Comparison of ENCODE assay signal across 12 cellular contexts in the genomic region with DNA sequence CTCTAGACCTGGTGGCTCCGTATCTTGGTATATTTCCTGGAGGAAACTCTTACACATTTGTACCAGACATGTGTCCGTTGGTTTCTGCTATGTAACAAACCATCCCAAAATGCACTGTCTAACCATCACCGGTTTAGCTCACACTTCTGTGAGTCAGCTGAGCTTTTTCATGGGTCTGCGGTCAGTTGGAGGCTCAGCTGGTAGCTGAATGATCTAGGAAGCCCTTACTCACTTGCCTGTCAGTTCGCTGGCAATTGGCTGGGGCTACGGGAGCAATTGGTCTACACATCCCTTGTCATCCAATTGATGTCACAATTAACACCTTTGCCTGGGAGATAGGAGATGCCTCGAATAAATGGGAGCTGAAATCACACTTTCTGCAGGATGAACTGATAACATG. TPM values are rescaled to one million over a fixed set of nuclear protein-coding genes. Genes with fewer than 3 reads are reported as not detected.
DNase-seq lines count a peak whose midpoint lies in the region; ATAC-seq and TF ChIP-seq lines count a peak whose summit lies in the region.
"Had no signal": no experiment of that assay in that cellular context is flagged by ENCODE, and none has a peak within 500 bp of the region (broad histone marks: within the 10 kb centered on the region; RNA-seq: fewer than 3 reads in every experiment).

No MANE protein-coding gene starts in this region.

- H3K9me3 ChIP-seq in SK-N-SH = no peaks in the 10 kb centered on the region
- no peaks in the 10 kb centered on the region for H3K9me3 ChIP-seq in PC-3 (ENCODE audit: low read length)
- no peaks in the 10 kb centered on the region for H3K9me3 ChIP-seq in osteoblast (ENCODE audit: low read depth, low read length)

- H3K27ac ChIP-seq in SK-N-SH (ENCODE audit: low read depth in 2 of 2, low read length in 1 of 2) (no peak overlapping the region), PC-3 (ENCODE audit: low read length) (no peak overlapping the region), osteoblast (ENCODE audit: low read depth, low read length) (no peak overlapping the region)
- H3K27ac ChIP-seq: RWPE1 had no signal

- intact Hi-C loops in PC-3 (cut with micrococcal nuclease) = no loop called here

- no peak for TF ChIP-seq CTCF in SK-N-SH (IDR thresholded peaks at IDR 0.05)
- no peak for TF ChIP-seq CTCF in PC-3 (conservative IDR thresholded peaks at IDR 0.05; ENCODE audit: low read depth, low read length)
- TF ChIP-seq CTCF in choroid plexus epithelial cell (conservative IDR thresholded peaks at IDR 0.05; ENCODE audit: low read depth, low read length) = no peak
- no peak for TF ChIP-seq CTCF in osteoblast (IDR thresholded peaks at IDR 0.05; ENCODE audit: extremely low read depth, low read depth, low read length)

- no peak for TF ChIP-seq EP300 in SK-N-SH (IDR thresholded peaks at IDR 0.05; ENCODE audit: borderline replicate concordance in 1 of 2, low read depth in 1 of 2, low read length in 1 of 2)

- no peak for DNase-seq in SK-N-SH
- peak; percentile 61 for DNase-seq in PC-3
- peak; percentile 29 for DNase-seq in choroid plexus epithelial cell (ENCODE audit: low read depth)
- DNase-seq in osteoblast (ENCODE audit: insufficient read length, low spot score, missing footprints) = peak; percentile 86
- no peak for DNase-seq in activated gamma-delta T cell (lab: John Stamatoyannopoulos, UW)
- DNase-seq in mesenteric fat pad (ENCODE audit: low spot score) = no peak
- DNase-seq: 8988T, kidney, NCI-H1417 had no signal

- H3K27me3 ChIP-seq in SK-N-SH (ENCODE audit: insufficient read depth) (peaks cover 19% of the 10 kb centered on the region; the same call in 1 of the 2 replicates), PC-3 (ENCODE audit: low read length) (no peaks in the 10 kb centered on the region), osteoblast (ENCODE audit: insufficient read depth, low read length) (peaks cover 34% of the 10 kb centered on the region)

- H3K36me3 ChIP-seq in SK-N-SH (replicated peaks in 1 of 2; ENCODE audit: control insufficient read depth in 1 of 2, insufficient read depth in 2 of 2, low read length in 1 of 2) = no peaks in the 10 kb centered on the region
- H3K36me3 ChIP-seq in PC-3 (ENCODE audit: low read depth, low read length) = no peaks in the 10 kb centered on the region
- no peaks in the 10 kb centered on the region for H3K36me3 ChIP-seq in osteoblast (ENCODE audit: insufficient read depth, low read length)

- 8% methylated on average over 3 of the region's 7 CpGs for WGBS in SK-N-SH (ENCODE audit: low lambda C conversion rate)

- H3K4me3 ChIP-seq in SK-N-SH (ENCODE audit: low read depth in 2 of 2, low read length in 1 of 2) (no peak overlapping the region), PC-3 (ENCODE audit: low read length) (no peak overlapping the region), choroid plexus epithelial cell (ENCODE audit: low read depth, low read length) (no peak overlapping the region), osteoblast (ENCODE audit: insufficient read depth, low read length) (no peak overlapping the region)

- H3K9ac ChIP-seq in SK-N-SH = no peak overlapping the region
- no peak overlapping the region for H3K9ac ChIP-seq in PC-3 (ENCODE audit: low read length)

- no peak for TF ChIP-seq RAD21 in SK-N-SH (IDR thresholded peaks at IDR 0.05; ENCODE audit: low read length)

- H3K9me2 ChIP-seq in SK-N-SH (no peaks in the 10 kb centered on the region), PC-3 (replicated peaks; ENCODE audit: low read length) (no peaks in the 10 kb centered on the region)

- CTCF ChIA-PET in SK-N-SH (lab: Yijun Ruan, JAX) = interaction anchor here (0.7 kb wide), 1 partner anchor 32 kb away, joined by 3 read pairs; no protein-coding TSS in a partner anchor
- CTCF ChIA-PET in PC-3 (lab: Charles Lee) = no interaction called here

- H3K4me2 ChIP-seq in SK-N-SH (no peak overlapping the region), PC-3 (ENCODE audit: low read length) (no peak overlapping the region), osteoblast (ENCODE audit: insufficient read depth, low read length) (no peak overlapping the region)

- no peak; the same call in 2 of the 3 replicates for ATAC-seq in SK-N-SH treated with all-trans-retinoic acid at 6 μM for 48 hours
- peak; percentile 48 for ATAC-seq in PC-3
- ATAC-seq in HG03045 (IDR thresholded peaks at IDR 0.05; ENCODE audit: unreplicated experiment) = no peak

- H3F3A ChIP-seq in SK-N-SH (replicated peaks; ENCODE audit: insufficient read depth) (no peaks in the 10 kb centered on the region), PC-3 (ENCODE audit: low read length, unreplicated experiment) (no peaks in the 10 kb centered on the region)

- H4K20me1 ChIP-seq in SK-N-SH (ENCODE audit: insufficient read depth) (no peaks in the 10 kb centered on the region), PC-3 (ENCODE audit: low read length) (no peaks in the 10 kb centered on the region), osteoblast (ENCODE audit: insufficient read depth, low read length) (no peaks in the 10 kb centered on the region)

- H2AFZ ChIP-seq in SK-N-SH (ENCODE audit: low read depth) = no peak overlapping the region
- no peak overlapping the region for H2AFZ ChIP-seq in PC-3 (ENCODE audit: low read length)
- no peak overlapping the region for H2AFZ ChIP-seq in osteoblast (ENCODE audit: low read length)

- no peaks in the 10 kb centered on the region for H3K4me1 ChIP-seq in SK-N-SH (ENCODE audit: control insufficient read depth in 1 of 2, insufficient read depth in 2 of 2, low read depth in 1 of 2, low read length in 1 of 2)
- peaks cover 18% of the 10 kb centered on the region for H3K4me1 ChIP-seq in PC-3 (ENCODE audit: insufficient read depth, low read length)
- no peaks in the 10 kb centered on the region for H3K4me1 ChIP-seq in osteoblast (ENCODE audit: insufficient read depth, low read length)

- no TSS peak for BruUV-seq in PC-3 (replicated peaks; lab: Mats Ljungman, UMichigan)

- H3K79me2 ChIP-seq in SK-N-SH (ENCODE audit: insufficient read depth) (no peaks in the 10 kb centered on the region), PC-3 (ENCODE audit: low read length) (no peaks in the 10 kb centered on the region), osteoblast (ENCODE audit: insufficient read depth, low read length) (no peaks in the 10 kb centered on the region)

- POLR2A ChIA-PET in SK-N-SH (lab: Yijun Ruan, JAX) = no interaction called here
- POLR2A ChIA-PET in PC-3 (lab: Charles Lee; ENCODE audit: unreplicated experiment) = no interaction called here

TF ChIP-seq in SK-N-SH, 30 proteins besides CTCF, POLR2A, EP300 and RAD21:
- TF ChIP-seq EZH2phosphoT487 (IDR thresholded peaks at IDR 0.05; ENCODE audit: borderline replicate concordance, low read depth) = no peak
- no peak for TF ChIP-seq FOXM1 (IDR thresholded peaks at IDR 0.05; ENCODE audit: low read depth)
- TF ChIP-seq SMC3 (IDR thresholded peaks at IDR 0.05; ENCODE audit: low read depth, low read length) = no peak
- no peak for TF ChIP-seq TCF12 (IDR thresholded peaks at IDR 0.05)
- TF ChIP-seq, protein P1, sequence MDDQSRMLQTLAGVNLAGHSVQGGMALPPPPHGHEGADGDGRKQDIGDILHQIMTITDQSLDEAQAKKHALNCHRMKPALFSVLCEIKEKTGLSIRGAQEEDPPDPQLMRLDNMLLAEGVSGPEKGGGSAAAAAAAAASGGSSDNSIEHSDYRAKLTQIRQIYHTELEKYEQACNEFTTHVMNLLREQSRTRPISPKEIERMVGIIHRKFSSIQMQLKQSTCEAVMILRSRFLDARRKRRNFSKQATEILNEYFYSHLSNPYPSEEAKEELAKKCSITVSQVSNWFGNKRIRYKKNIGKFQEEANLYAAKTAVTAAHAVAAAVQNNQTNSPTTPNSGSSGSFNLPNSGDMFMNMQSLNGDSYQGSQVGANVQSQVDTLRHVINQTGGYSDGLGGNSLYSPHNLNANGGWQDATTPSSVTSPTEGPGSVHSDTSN (IDR thresholded peaks at IDR 0.05) = peak; percentile 32
- no peak for TF ChIP-seq TEAD4 (IDR thresholded peaks at IDR 0.05; ENCODE audit: borderline replicate concordance, insufficient read depth)

TF ChIP-seq in SK-N-SH treated with all-trans-retinoic acid at 6 μM for 48 hours, 23 proteins besides CTCF, POLR2A, EP300 and RAD21 (continues in another document):
- TF ChIP-seq BACH2 (CRISPR knock-in tag; IDR thresholded peaks at IDR 0.05; ENCODE audit: borderline replicate concordance) (no peak), PPARA (CRISPR knock-in tag; IDR thresholded peaks at IDR 0.05; ENCODE audit: borderline replicate concordance) (no peak), ISL1 (CRISPR knock-in tag; IDR thresholded peaks at IDR 0.05) (no peak), SNAI2 (CRISPR knock-in tag; IDR thresholded peaks at IDR 0.05) (no peak)
- TF ChIP-seq, protein P2, sequence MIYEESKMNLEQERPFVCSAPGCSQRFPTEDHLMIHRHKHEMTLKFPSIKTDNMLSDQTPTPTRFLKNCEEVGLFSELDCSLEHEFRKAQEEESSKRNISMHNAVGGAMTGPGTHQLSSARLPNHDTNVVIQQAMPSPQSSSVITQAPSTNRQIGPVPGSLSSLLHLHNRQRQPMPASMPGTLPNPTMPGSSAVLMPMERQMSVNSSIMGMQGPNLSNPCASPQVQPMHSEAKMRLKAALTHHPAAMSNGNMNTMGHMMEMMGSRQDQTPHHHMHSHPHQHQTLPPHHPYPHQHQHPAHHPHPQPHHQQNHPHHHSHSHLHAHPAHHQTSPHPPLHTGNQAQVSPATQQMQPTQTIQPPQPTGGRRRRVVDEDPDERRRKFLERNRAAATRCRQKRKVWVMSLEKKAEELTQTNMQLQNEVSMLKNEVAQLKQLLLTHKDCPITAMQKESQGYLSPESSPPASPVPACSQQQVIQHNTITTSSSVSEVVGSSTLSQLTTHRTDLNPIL (CRISPR knock-in tag; IDR thresholded peaks at IDR 0.05; ENCODE audit: low read depth) = no peak

RNA-seq across cellular contexts. Expression of a gene that starts 11.6 kb away (rescaled TPM):
- polyA plus RNA-seq in SK-N-SH (2012; rRNA removed) = 2.7 and 4.6 TPM in 2 replicates
- polyA plus RNA-seq in SK-N-SH (2012; cell fraction: cytosol; rRNA removed) = 1.2 and 2.0 TPM in 2 replicates
- polyA plus RNA-seq in SK-N-SH (2012; cell fraction: nucleus; rRNA removed) = 23.9 and 28.5 TPM in 2 replicates
- 10.5 and 15.3 TPM in 2 replicates for total RNA-seq in PC-3 (2014; rRNA removed)
- total RNA-seq in osteoblast = 2.2 and 2.7 TPM in 2 replicates
- 5.5 TPM for total RNA-seq in mesenteric fat pad

Comparison
In these comparisons a context has a peak if more than half of its experiments do, and no peak if none do; other contexts are left out.
1. DNase-seq: peak in PC-3 (single experiment), choroid plexus epithelial cell (single experiment) and osteoblast (single experiment); none in SK-N-SH (single experiment), activated gamma-delta T cell (single experiment) and mesenteric fat pad (single experiment).